Comparison of ENCODE assay signal across 22 cellular contexts in genomic region chr11:117418685-117419084, GRCh38.
DNase-seq lines count a peak whose midpoint lies in the region; ATAC-seq and TF ChIP-seq lines count a peak whose summit lies in the region.
"Had no signal": no experiment of that assay in that cellular context is flagged by ENCODE, and none has a peak within 500 bp of the region (broad histone marks: within the 10 kb centered on the region; RNA-seq: fewer than 3 reads in every experiment).

No MANE protein-coding gene starts in this region.

- H4K20me1 ChIP-seq in hepatocyte (ENCODE audit: insufficient read depth, poor library complexity, severe bottlenecking) = no peaks in the 10 kb centered on the region
- H4K20me1 ChIP-seq: BLaER1 treated with 17β-estradiol and CSF1 and Interleukin-3, amounts not matched to agents 10 nM and 100 nM had no signal

- no peaks in the 10 kb centered on the region for H3K9me3 Mint-ChIP-seq in MCF 10A (ENCODE audit: unreplicated experiment)
- H3K9me3 Mint-ChIP-seq: CD4-positive, alpha-beta T cell; CD8-positive, alpha-beta memory T cell had no signal

- H2AFZ ChIP-seq in hepatocyte = no peak overlapping the region
- H2AFZ ChIP-seq: GM23248 had no signal

- H3K9me3 ChIP-seq in WERI-Rb-1 (ENCODE audit: severe bottlenecking) (no peaks in the 10 kb centered on the region), hepatocyte (ENCODE audit: low read depth) (no peaks in the 10 kb centered on the region)
- H3K9me3 ChIP-seq: A549; BE2C; BLaER1 treated with 17β-estradiol and CSF1 and Interleukin-3, amounts not matched to agents 10 nM and 100 nM had no signal

- H3K79me2 ChIP-seq in hepatocyte = no peaks in the 10 kb centered on the region

- peak; percentile 25 for DNase-seq in activated effector memory CD4-positive, alpha-beta T cell treated with anti-CD3 and anti-CD28 coated beads, Interleukin-2, amount 50 U/mL, for 16 hours
- DNase-seq in activated effector memory CD4-positive, alpha-beta T cell treated with Interleukin-2 at 50 U/mL for 16 hours = no peak
- peak; percentile 1 for DNase-seq in WERI-Rb-1
- DNase-seq in hepatocyte (ENCODE audit: low spot score) = peak; percentile 30
- no peak for DNase-seq in stimulated activated naive CD8-positive, alpha-beta T cell treated with anti-CD3 and anti-CD28 coated beads, Interleukin-15, Interleukin-2, amounts not matched to agents 100 U/mL and 50 U/mL, for 24 hours
- no peak for DNase-seq in MCF 10A (ENCODE audit: unreplicated experiment)
- DNase-seq: 8988T; ACHN; AML-193; BE2C; Calu3; CD8-positive, alpha-beta memory T cell; DMS53; DMS79 treated with DMSO at 0.1 percent for 48 hours; GF-D8; H7 had no signal

- H3K4me3 ChIP-seq in WERI-Rb-1 (ENCODE audit: low read depth, low read length) = no peak overlapping the region
- no peak overlapping the region for H3K4me3 ChIP-seq in hepatocyte
- H3K4me3 ChIP-seq: A549; BLaER1 treated with 17β-estradiol and CSF1 and Interleukin-3, amounts not matched to agents 10 nM and 100 nM; GM23248 had no signal

- H3K4me1 Mint-ChIP-seq in MCF 10A (ENCODE audit: insufficient read depth, unreplicated experiment) = no peaks in the 10 kb centered on the region
- H3K4me1 Mint-ChIP-seq: CD14-positive monocyte; CD8-positive, alpha-beta memory T cell had no signal

- 83% methylated on average over 3 of the region's 3 CpGs for WGBS in hepatocyte (ENCODE audit: low lambda C conversion rate, missing lambda C conversion rate)

- POLR2A ChIA-PET in MCF 10A (lab: Yijun Ruan, JAX) = no interaction called here

- TF ChIP-seq CTCF in WERI-Rb-1 (IDR thresholded peaks at IDR 0.05; ENCODE audit: low read depth, low read length) (no peak), hepatocyte (IDR thresholded peaks at IDR 0.05; ENCODE audit: poor library complexity) (no peak), MCF 10A (IDR thresholded peaks at IDR 0.05; ENCODE audit: unreplicated experiment) (no peak)

- intact Hi-C loops in MCF 10A (cut with micrococcal nuclease) = no loop called here

- no peaks in the 10 kb centered on the region for H3K9me2 ChIP-seq in hepatocyte (replicated peaks; ENCODE audit: insufficient read depth)

- H3K36me3 Mint-ChIP-seq in MCF 10A (ENCODE audit: insufficient read depth, unreplicated experiment) = no peaks in the 10 kb centered on the region
- H3K36me3 Mint-ChIP-seq: CD14-positive monocyte; CD8-positive, alpha-beta memory T cell had no signal

- H3K4me2 ChIP-seq in hepatocyte = no peak overlapping the region
- H3K4me2 ChIP-seq: A549; BLaER1 treated with 17β-estradiol and CSF1 and Interleukin-3, amounts not matched to agents 10 nM and 100 nM had no signal

- H3K4me3 Mint-ChIP-seq in MCF 10A (ENCODE audit: unreplicated experiment) = no peak overlapping the region
- H3K4me3 Mint-ChIP-seq: CD14-positive monocyte; CD4-positive, alpha-beta T cell; CD8-positive, alpha-beta memory T cell had no signal

- H3K27ac ChIP-seq in WERI-Rb-1 (no peak overlapping the region), hepatocyte (peak overlapping the region; percentile 83)
- H3K27ac ChIP-seq: A549; BLaER1 treated with 17β-estradiol and CSF1 and Interleukin-3, amounts not matched to agents 10 nM and 100 nM; GM23248 had no signal

- peaks cover 5% of the 10 kb centered on the region for H3K4me1 ChIP-seq in hepatocyte (ENCODE audit: insufficient read depth)
- H3K4me1 ChIP-seq: A549; BE2C; BLaER1 treated with 17β-estradiol and CSF1 and Interleukin-3, amounts not matched to agents 10 nM and 100 nM had no signal

- no TSS peak for BruUV-seq in MCF 10A (replicated peaks; lab: Mats Ljungman, UMichigan)

- ATAC-seq in HG03175 (IDR thresholded peaks at IDR 0.05; ENCODE audit: unreplicated experiment) = no peak
- no peak for ATAC-seq in stimulated activated naive CD8-positive, alpha-beta T cell treated with anti-CD3 and anti-CD28 coated beads, Interleukin-15, Interleukin-2, amounts not matched to agents 100 U/mL and 50 U/mL, for 24 hours

- CTCF ChIA-PET in MCF 10A (lab: Yijun Ruan, JAX) = interaction anchor here (0.9 to 10.0 kb wide), 3 partner anchors 9 to 528 kb away, joined by 3 to 173 read pairs (median 3); no protein-coding TSS in a partner anchor

- H3K27me3 ChIP-seq in WERI-Rb-1 (ENCODE audit: insufficient read depth, low read depth, severe bottlenecking) (no peaks in the 10 kb centered on the region), hepatocyte (no peaks in the 10 kb centered on the region)
- H3K27me3 ChIP-seq: BE2C; BLaER1 treated with 17β-estradiol and CSF1 and Interleukin-3, amounts not matched to agents 10 nM and 100 nM had no signal

- H3K27ac Mint-ChIP-seq in MCF 10A (ENCODE audit: low read depth, unreplicated experiment) = no peak overlapping the region
- H3K27ac Mint-ChIP-seq: CD14-positive monocyte; CD4-positive, alpha-beta T cell had no signal

- H3K36me3 ChIP-seq in WERI-Rb-1 (no peaks in the 10 kb centered on the region; the same call in 1 of the 2 replicates), hepatocyte (replicated peaks; ENCODE audit: insufficient read depth, low read depth) (no peaks in the 10 kb centered on the region)
- H3K36me3 ChIP-seq: BE2C; BLaER1 treated with 17β-estradiol and CSF1 and Interleukin-3, amounts not matched to agents 10 nM and 100 nM had no signal

- peaks cover 11% of the 10 kb centered on the region for H3K27me3 Mint-ChIP-seq in MCF 10A (ENCODE audit: insufficient read depth, unreplicated experiment)
- H3K27me3 Mint-ChIP-seq: CD4-positive, alpha-beta T cell had no signal

Comparison
In these comparisons a context has a peak if more than half of its experiments do, and no peak if none do; other contexts are left out.
1. DNase-seq: peak in activated effector memory CD4-positive, alpha-beta T cell treated with anti-CD3 and anti-CD28 coated beads, Interleukin-2, amount 50 U/mL, for 16 hours (single experiment), WERI-Rb-1 (single experiment) and hepatocyte (single experiment); none in activated effector memory CD4-positive, alpha-beta T cell treated with Interleukin-2 at 50 U/mL for 16 hours (single experiment), stimulated activated naive CD8-positive, alpha-beta T cell treated with anti-CD3 and anti-CD28 coated beads, Interleukin-15, Interleukin-2, amounts not matched to agents 100 U/mL and 50 U/mL, for 24 hours (single experiment) and MCF 10A (single experiment).